In genomic region chr16:56600398-56600999, GRCh38 we compare ENCODE assay signal across 8 cellular contexts. TPM values are rescaled to one million over a fixed set of nuclear protein-coding genes. Genes with fewer than 3 reads are reported as not detected.
DNase-seq lines count a peak whose midpoint lies in the region; ATAC-seq and TF ChIP-seq lines count a peak whose summit lies in the region.

No MANE protein-coding gene starts in this region.

- no peaks in the 10 kb centered on the region for H3K9me3 ChIP-seq in tibial nerve

- TF ChIP-seq EP300 in tibial nerve (IDR thresholded peaks at IDR 0.05) = peak in 1 of 2 donors; percentile 59

- H3K4me3 ChIP-seq in GM12875 (ENCODE audit: low read depth, low read length) = no peak overlapping the region
- no peak overlapping the region for H3K4me3 ChIP-seq in brain microvascular endothelial cell (ENCODE audit: low read depth, low read length)
- no peak overlapping the region for H3K4me3 ChIP-seq in tibial nerve

- TF ChIP-seq POLR2A in tibial nerve (IDR thresholded peaks at IDR 0.05) = no peak

- ATAC-seq in left colon (peak; percentile 45), GM21825 (IDR thresholded peaks at IDR 0.05; ENCODE audit: unreplicated experiment) (no peak)

- DNase-seq in Ammon's horn (ENCODE audit: low spot score) (peak; percentile 86), NOMO-1 (lab: John Stamatoyannopoulos, UW; ENCODE audit: unreplicated experiment in 2 of 2) (peak; percentile 42 to 60), brain microvascular endothelial cell (peak; percentile 60), left colon (no peak), tibial nerve (ENCODE audit: low spot score in 2 of 2) (peak in 1 of 2 donors; percentile 49), ureter (ENCODE audit: low spot score) (no peak)

- peaks cover 0 to 3% (median 0%) of the 10 kb centered on the region in 4 donors for H3K4me1 ChIP-seq in tibial nerve

- H3K36me3 ChIP-seq in brain microvascular endothelial cell (replicated peaks) (no peaks in the 10 kb centered on the region), tibial nerve (no peaks in the 10 kb centered on the region)

- 31% methylated on average over 8 of the region's 8 CpGs for WGBS in tibial nerve, 2 donors

- intact Hi-C loops in left colon (cut with DNase I, micrococcal nuclease) = loop anchor here in 1 of 2 donors (5.0 kb wide), 1 partner anchor 83 kb away; no protein-coding TSS in a partner anchor

- in situ Hi-C loops in brain microvascular endothelial cell (cut with HindIII; ENCODE audit: low pct_ligation_motif_present, low sequenced_read_pairs) = no loop called here

- H3K27me3 ChIP-seq in brain microvascular endothelial cell (replicated peaks) (no peaks in the 10 kb centered on the region), tibial nerve (no peaks in the 10 kb centered on the region)

- no peak overlapping the region for H3K27ac ChIP-seq in brain microvascular endothelial cell
- H3K27ac ChIP-seq in tibial nerve = peak overlapping the region in 2 of 4 donors; percentile 32 to 52

- peak; percentile 69; the same call in 1 of the 2 replicates for TF ChIP-seq CTCF in GM12875 (IDR thresholded peaks at IDR 0.05; ENCODE audit: borderline replicate concordance, insufficient read depth, low read depth, low read length)
- TF ChIP-seq CTCF in brain microvascular endothelial cell (IDR thresholded peaks at IDR 0.05; ENCODE audit: low read depth, low read length, missing control alignments) = peak; percentile 86
- TF ChIP-seq CTCF in tibial nerve (IDR thresholded peaks at IDR 0.05) = peak; percentile 50 to 75 (median 68)

RNA-seq across cellular contexts. Expression of gene MT2A, which starts 7.9 kb away (rescaled TPM):
- 100 to 1,000 TPM in 1 of 2 donors, 10 to 100 TPM in 1; 78.4 to 287 TPM for total RNA-seq in left colon
- 100 to 1,000 TPM; 154 to 612 (median 354) TPM for total RNA-seq in tibial nerve
- total RNA-seq in ureter = 113 TPM

RNA-seq across cellular contexts. Expression of gene MT3, which starts 11.2 kb away (rescaled TPM):
- total RNA-seq in left colon (1 to 10 TPM; 1.5 to 1.8 TPM), tibial nerve (100 to 1,000 TPM in 3 of 4 donors, 10 to 100 TPM in 1; 92.4 to 291 (median 156) TPM), ureter (1.5 TPM)

RNA-seq across cellular contexts. Expression of gene MT1E, which starts 25.1 kb away (rescaled TPM):
- total RNA-seq in left colon = 100 to 1,000 TPM in 1 of 2 donors, 10 to 100 TPM in 1; 64.7 to 240 TPM
- total RNA-seq in tibial nerve = 1,000 to 10,000 TPM in 1 of 4 donors, 100 to 1,000 TPM in 3; 229 to 1,068 (median 290) TPM
- total RNA-seq in ureter = 98.7 TPM

RNA-seq across cellular contexts. Expression of gene MT1M, which starts 32.0 kb away (rescaled TPM):
- total RNA-seq in left colon (10 to 100 TPM in 1 of 2 donors, 1 to 10 TPM in 1; 5.1 to 60.6 TPM), tibial nerve (100 to 1,000 TPM in 1 of 4 donors, 10 to 100 TPM in 3; 38.5 to 103 (median 53.2) TPM), ureter (18.8 TPM)

RNA-seq across cellular contexts. Expression of gene MT4, which starts 35.6 kb away (rescaled TPM):
- not detected for total RNA-seq in left colon
- not detected for total RNA-seq in tibial nerve
- not detected for total RNA-seq in ureter

Comparison
In these comparisons a context has a peak if more than half of its experiments do, and no peak if none do; other contexts are left out.
1. DNase-seq: peak in Ammon's horn (single experiment), NOMO-1 (2 of 2) and brain microvascular endothelial cell (single experiment); none in left colon (0 of 2) and ureter (single experiment).
2. RNA of gene MT3, which starts 11.2 kb away (total RNA-seq): 92.4 to 291 TPM in tibial nerve; 1.5 to 1.8 TPM in left colon and 1.5 TPM in ureter (single experiment); every median in the first group is over 10 times any median in the second.
3. Peak in every context shown above with its lines, with median percentiles within 50 percentile points of each other: CTCF ChIP-seq.